In the genomic region with DNA sequence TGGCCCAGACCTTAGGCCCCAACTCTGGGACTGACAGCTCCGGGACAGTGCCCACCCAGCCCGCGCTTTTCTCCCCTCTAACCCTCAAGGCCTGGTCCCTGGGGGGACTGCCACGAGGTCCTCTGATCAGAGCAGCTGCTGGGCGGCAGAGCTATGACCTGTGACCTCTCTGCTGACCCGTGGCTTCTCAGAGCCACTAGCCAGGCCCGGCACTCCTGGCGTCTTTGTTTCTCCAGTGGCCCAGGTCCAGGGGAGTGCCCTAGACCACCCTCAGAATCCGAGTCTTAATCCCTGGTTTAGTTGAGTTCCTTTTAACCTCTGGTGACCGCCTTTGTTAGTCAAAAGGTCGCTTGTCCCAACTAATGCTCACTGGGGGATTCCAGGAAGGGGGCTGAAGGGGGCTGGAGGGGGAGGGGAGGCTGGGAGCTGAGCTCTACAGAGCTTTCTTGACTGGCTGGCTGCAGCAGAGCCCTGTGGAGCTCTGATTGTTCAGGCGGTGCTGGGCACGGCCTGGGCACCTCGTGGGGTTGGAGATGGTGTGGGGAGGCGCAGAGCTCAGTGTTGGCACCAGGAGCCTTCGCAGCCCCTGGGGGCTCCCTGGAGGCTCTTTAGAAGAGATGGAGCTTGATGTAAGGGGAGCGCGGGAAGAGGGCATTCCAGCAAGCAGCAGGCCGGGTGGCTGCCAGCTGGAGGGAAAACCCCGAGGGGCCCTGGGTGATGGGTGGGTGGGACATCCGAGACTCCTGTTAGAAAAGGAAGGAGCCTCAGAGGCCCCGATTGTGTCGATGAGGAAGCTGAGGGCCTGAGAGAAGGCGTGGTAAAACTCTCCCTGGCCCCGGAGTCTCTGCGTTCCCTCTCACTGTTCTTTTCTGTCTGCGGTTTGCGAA, we compare ENCODE assay signal across 9 cellular contexts. TPM values are rescaled to one million over a fixed set of nuclear protein-coding genes. Genes with fewer than 3 reads are reported as not detected.
DNase-seq lines count a peak whose midpoint lies in the region; ATAC-seq and TF ChIP-seq lines count a peak whose summit lies in the region.
"Had no signal": no experiment of that assay in that cellular context is flagged by ENCODE, and none has a peak within 500 bp of the region (broad histone marks: within the 10 kb centered on the region; RNA-seq: fewer than 3 reads in every experiment).

No MANE protein-coding gene starts in this region.

- H3K9ac ChIP-seq in BLaER1 (peak overlapping the region; percentile 88), endodermal cell (ENCODE audit: extremely low read depth, low read length, poor library complexity, severe bottlenecking) (peak overlapping the region; percentile 71)

- H3K4me2 ChIP-seq in BLaER1 = peak overlapping the region; percentile 99

- H4K20me1 ChIP-seq in BLaER1 = peaks cover 7% of the 10 kb centered on the region

- TF ChIP-seq CTCF in endodermal cell (conservative IDR thresholded peaks at IDR 0.05) (no peak), nephron progenitor cell (IDR thresholded peaks at IDR 0.05) (no peak)

- H3K9me3 Mint-ChIP-seq in endodermal cell (no peaks in the 10 kb centered on the region), nephron progenitor cell (no peaks in the 10 kb centered on the region)
- H3K9me3 Mint-ChIP-seq: activated B cell treated with CpG ODN at 0.5 μM for 24 hours had no signal

- H3K36me3 Mint-ChIP-seq in endodermal cell (ENCODE audit: low read depth) (peaks cover 9% of the 10 kb centered on the region), nephron progenitor cell (ENCODE audit: low read depth) (no peaks in the 10 kb centered on the region)

- H3K27me3 ChIP-seq in BLaER1 (no peaks in the 10 kb centered on the region), endodermal cell (ENCODE audit: control insufficient read depth, insufficient read depth, low read length, poor library complexity, severe bottlenecking) (no peaks in the 10 kb centered on the region)

- H3K4me1 Mint-ChIP-seq in endodermal cell (peaks cover 26% of the 10 kb centered on the region), nephron progenitor cell (peaks cover 75% of the 10 kb centered on the region)

- no peaks in the 10 kb centered on the region for H3K9me3 ChIP-seq in BLaER1
- no peaks in the 10 kb centered on the region for H3K9me3 ChIP-seq in endodermal cell (ENCODE audit: control insufficient read depth, low read length)

- H3K36me3 ChIP-seq in BLaER1 (0 out of 2 replicates have a peak, but pooled peaks cover 10% of the 10 kb centered on the region), endodermal cell (ENCODE audit: control insufficient read depth, insufficient read depth, low read length) (peaks cover 22% of the 10 kb centered on the region)

- DNase-seq in NCI-H2171 (lab: John Stamatoyannopoulos, UW) (peak; percentile 91), endodermal cell (peak; percentile 87), nephron progenitor cell (peak; percentile 75), SW480 (ENCODE audit: low spot score) (no peak), COR-L47 (lab: John Stamatoyannopoulos, UW) (no peak)
- DNase-seq in stimulated activated CD8-positive, alpha-beta memory T cell treated with anti-CD3 and anti-CD28 coated beads, Interleukin-4, amount 100 ng/mL, for 48 hours = no peak
- DNase-seq: activated B cell treated with CpG ODN at 0.5 μM for 24 hours had no signal

- H3K4me3 Mint-ChIP-seq in endodermal cell = peak overlapping the region; percentile 83
- peak overlapping the region; percentile 89 for H3K4me3 Mint-ChIP-seq in nephron progenitor cell
- H3K4me3 Mint-ChIP-seq: activated B cell treated with CpG ODN at 0.5 μM for 24 hours had no signal

- H3K27ac Mint-ChIP-seq in endodermal cell = peak overlapping the region; percentile 95
- H3K27ac Mint-ChIP-seq in nephron progenitor cell = peak overlapping the region; percentile 100
- H3K27ac Mint-ChIP-seq: activated B cell treated with CpG ODN at 0.5 μM for 24 hours had no signal

- ATAC-seq in HG02970 (IDR thresholded peaks at IDR 0.05; ENCODE audit: low FRiP score, unreplicated experiment) = no peak

- peaks cover 73% of the 10 kb centered on the region for H3K4me1 ChIP-seq in BLaER1
- H3K4me1 ChIP-seq in endodermal cell (ENCODE audit: control insufficient read depth, insufficient read depth, low read length) = peaks cover 3% of the 10 kb centered on the region

- H3K27me3 Mint-ChIP-seq in endodermal cell (ENCODE audit: insufficient read depth) (peaks cover 5% of the 10 kb centered on the region), nephron progenitor cell (ENCODE audit: low read depth, poor library complexity) (no peaks in the 10 kb centered on the region)

- WGBS in endodermal cell (ENCODE audit: insufficient coverage in 1 of 2, insufficient read length in 1 of 2), 2 experiments = 1 to 5% methylated on average over 13 to 28 of the region's 28 CpGs

- peak overlapping the region; percentile 93 for H3K27ac ChIP-seq in BLaER1
- peak overlapping the region; percentile 85 for H3K27ac ChIP-seq in endodermal cell (ENCODE audit: low read depth, low read length)

- H3K4me3 ChIP-seq in BLaER1 (peak overlapping the region; percentile 83), endodermal cell (ENCODE audit: low read length) (peak overlapping the region; percentile 96)

RNA-seq across cellular contexts. Expression of a gene that starts 1.4 kb away (rescaled TPM):
- total RNA-seq in endodermal cell = 100 to 1,000 TPM; 226 to 305 TPM
- polyA plus RNA-seq in endodermal cell (2013, experiment 1 of 2) = 268 TPM
- polyA plus RNA-seq in endodermal cell (2013, experiment 2 of 2) = 268 TPM
- total RNA-seq: activated B cell treated with CpG ODN at 0.5 μM for 24 hours had no signal

Comparison
In these comparisons a context has a peak if more than half of its experiments do, and no peak if none do; other contexts are left out.
1. DNase-seq: peak in NCI-H2171 (single experiment), endodermal cell (single experiment) and nephron progenitor cell (single experiment); none in SW480 (single experiment), stimulated activated CD8-positive, alpha-beta memory T cell treated with anti-CD3 and anti-CD28 coated beads, Interleukin-4, amount 100 ng/mL, for 48 hours (single experiment) and COR-L47 (single experiment).